Comparison of ENCODE assay signal across 25 cellular contexts in the genomic region with DNA sequence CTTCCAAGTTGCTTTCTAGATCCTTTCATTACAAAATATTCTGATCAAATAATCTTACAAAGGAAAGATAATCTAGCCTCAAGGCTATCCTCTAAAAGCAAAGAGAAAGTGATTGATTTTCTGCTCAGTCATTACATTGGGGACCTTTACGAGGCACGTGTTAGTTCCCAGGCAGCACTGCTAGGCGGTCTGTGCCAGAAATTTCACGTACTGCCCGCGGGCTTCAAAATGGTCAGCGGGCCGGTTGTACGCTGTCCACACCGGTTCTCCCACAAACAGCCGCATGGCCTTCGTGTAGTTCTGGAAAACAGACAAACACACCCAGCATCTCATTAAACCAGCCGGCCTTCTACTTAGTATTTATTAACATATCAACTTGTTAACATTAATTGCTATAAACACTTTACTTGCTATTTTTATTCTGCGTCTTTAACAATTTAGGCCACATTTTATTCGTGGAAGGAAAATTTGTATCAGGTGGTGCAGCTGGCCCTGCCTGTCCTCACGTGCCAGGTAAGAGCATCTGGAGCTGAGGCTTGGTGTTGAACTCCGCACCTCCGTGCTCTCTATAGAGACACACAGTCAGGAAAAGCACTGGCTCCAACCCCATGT.
"Had no signal": no experiment of that assay in that cellular context is flagged by ENCODE, and none has a peak within 500 bp of the region (broad histone marks: within the 10 kb centered on the region; RNA-seq: fewer than 3 reads in every experiment).

No MANE protein-coding gene starts in this region.

- H3K27me3 ChIP-seq: ascending aorta, cardiac muscle cell, heart right ventricle, sigmoid colon, thyroid gland, upper lobe of right lung had no signal

- H3K4me1 ChIP-seq: sigmoid colon, thyroid gland, upper lobe of right lung had no signal

- H3K9me3 ChIP-seq: ascending aorta, heart right ventricle, mucosa of descending colon, sigmoid colon, thyroid gland, upper lobe of right lung had no signal

- DNase-seq: activated CD4-positive, alpha-beta T cell treated with anti-CD3 and anti-CD28 coated beads for 1 hour; activated CD4-positive, alpha-beta T cell treated with anti-CD3 and anti-CD28 coated beads, Interleukin-2, amount 50 U/mL, for 1 hour; activated CD8-positive, alpha-beta memory T cell treated with anti-CD3 and anti-CD28 coated beads, Interleukin-2, amount 10 ng/mL, durations not matched to agents 7 days and 5 days; activated CD8-positive, alpha-beta T cell treated with anti-CD3 and anti-CD28 coated beads for 36 hours; activated gamma-delta T cell; activated naive CD4-positive, alpha-beta T cell treated with anti-CD3 and anti-CD28 coated beads, Interleukin-2, amount 10 ng/mL, durations not matched to agents 7 days and 5 days; activated naive CD8-positive, alpha-beta T cell treated with anti-CD3 and anti-CD28 coated beads, Interleukin-2, amount 10 ng/mL, durations not matched to agents 7 days and 5 days; activated T-cell treated with anti-CD3 and anti-CD28 coated beads for 4 hours; activated T-cell treated with anti-CD3 and anti-CD28 coated beads, Interleukin-2, amount 50 U/mL, for 72 hours; cortex of kidney; endodermal cell; foreskin fibroblast; heart right ventricle; left ventricle myocardium superior; mucosa of descending colon; sigmoid colon; small intestine; stimulated activated CD4-positive, alpha-beta T cell treated with anti-CD3 and anti-CD28 coated beads, Interleukin-4, amount 100 ng/mL, for 24 hours; stimulated activated naive CD8-positive, alpha-beta T cell treated with anti-CD3 and anti-CD28 coated beads, Interleukin-15, amount 100 ng/mL, for 72 hours; substantia nigra; T-helper 2 cell; thyroid gland; upper lobe of right lung had no signal

- H3K4me3 ChIP-seq: ascending aorta, cardiac muscle cell, heart right ventricle, mucosa of descending colon, sigmoid colon, thyroid gland, upper lobe of right lung had no signal

- H3K27ac ChIP-seq: ascending aorta, cardiac muscle cell, heart right ventricle, sigmoid colon, thyroid gland, upper lobe of right lung had no signal
